ENCODE assay signal across 8 cellular contexts in genomic region chr3:39126532-39127071, GRCh38. TPM values are rescaled to one million over a fixed set of nuclear protein-coding genes. Genes with fewer than 3 reads are reported as not detected.
A peak's percentile ranks its signal among the peaks of the same experiment; 100 is the strongest.
DNase-seq lines count a peak whose midpoint lies in the region; ATAC-seq and TF ChIP-seq lines count a peak whose summit lies in the region.
"Had no signal": no experiment of that assay in that cellular context is flagged by ENCODE, and none has a peak within 500 bp of the region (broad histone marks: within the 10 kb centered on the region; RNA-seq: fewer than 3 reads in every experiment).

No MANE protein-coding gene starts in this region.

- H3K36me3 Mint-ChIP-seq in activated CD4-positive, alpha-beta T cell treated with anti-CD3 and anti-CD28 coated beads, Interleukin-2, amount 10 ng/mL, durations not matched to agents 7 days and 5 days (ENCODE audit: low read depth), result no peaks in the 10 kb centered on the region

- in situ Hi-C loops in gastrocnemius medialis (cut with MboI; ENCODE audit: low sequenced_read_pairs in 4 of 4), result loop anchor here (5.0 to 10.0 kb wide), 4 partner anchors 148 to 166 kb away; partner anchors contain the start of gene CX3CR1 (in 1 of the 4)

- peak; percentile 65 for DNase-seq in ELF-1 (ENCODE audit: low read depth, low spot score)
- peak; percentile 48 for DNase-seq in activated CD4-positive, alpha-beta T cell treated with anti-CD3 and anti-CD28 coated beads, Interleukin-2, amount 10 ng/mL, durations not matched to agents 7 days and 5 days
- DNase-seq in heart left ventricle, result peak in 2 of 5 donors; percentile 45 to 69
- no peak for DNase-seq in gastrocnemius medialis

- H3K27ac ChIP-seq in heart left ventricle (no peak overlapping the region), gastrocnemius medialis (no peak overlapping the region)

- H3K4me1 ChIP-seq in heart left ventricle (peaks cover 0 to 17% (median 3%) of the 10 kb centered on the region in 12 donors), gastrocnemius medialis (no peaks in the 10 kb centered on the region)

- H3K27me3 ChIP-seq in heart left ventricle (no peaks in the 10 kb centered on the region), gastrocnemius medialis (no peaks in the 10 kb centered on the region)

- H3K4me3 ChIP-seq in heart left ventricle (no peak overlapping the region), gastrocnemius medialis (no peak overlapping the region)
- H3K4me3 ChIP-seq: skin epidermis had no signal

- TF ChIP-seq POLR2A in heart left ventricle (IDR thresholded peaks at IDR 0.05) (no peak), gastrocnemius medialis (IDR thresholded peaks at IDR 0.05) (no peak)

- intact Hi-C loops in heart left ventricle (cut with DNase I) (loop anchor here in 8 of 10 donors (1.0 to 5.0 kb wide), 8 partner anchors 61 to 164 kb away; partner anchors contain the start of gene XIRP1 (in 1 of the 8)), gastrocnemius medialis (cut with DNase I; ENCODE audit: low total_unique reads) (loop anchor here (1.0 to 5.0 kb wide), 4 partner anchors 62 to 166 kb away; no protein-coding TSS in a partner anchor)

- H3K27me3 Mint-ChIP-seq in activated CD4-positive, alpha-beta T cell treated with anti-CD3 and anti-CD28 coated beads, Interleukin-2, amount 10 ng/mL, durations not matched to agents 7 days and 5 days, result peaks cover 14% of the 10 kb centered on the region

- 47 to 56% (median 52%) methylated on average over 6 of the region's 6 CpGs for WGBS in heart left ventricle, 4 donors

- no peaks in the 10 kb centered on the region for H3K36me3 ChIP-seq in heart left ventricle
- H3K36me3 ChIP-seq in gastrocnemius medialis, result no peaks in the 10 kb centered on the region

- POLR2A ChIA-PET in activated CD4-positive, alpha-beta T cell treated with anti-CD3 and anti-CD28 coated beads, Interleukin-2, amount 10 ng/mL, durations not matched to agents 7 days and 5 days (lab: Charles Lee), result interaction anchor here (1.0 kb wide), 1 partner anchor 162 kb away, joined by 3 read pairs; no protein-coding TSS in a partner anchor

- CTCF ChIA-PET in activated CD4-positive, alpha-beta T cell treated with anti-CD3 and anti-CD28 coated beads, Interleukin-2, amount 10 ng/mL, durations not matched to agents 7 days and 5 days (lab: Charles Lee), result interaction anchor here (0.7 to 3.2 kb wide), 14 partner anchors 8 to 169 kb away, joined by 3 to 13 read pairs (median 4); partner anchors contain the start of genes GORASP1 and TTC21A

- ATAC-seq in heart left ventricle (peak; percentile 62 to 85 (median 79)), gastrocnemius medialis (peak; percentile 63 to 77), GM19324 (IDR thresholded peaks at IDR 0.05; ENCODE audit: low FRiP score, unreplicated experiment) (no peak), GM19397 (IDR thresholded peaks at IDR 0.05; ENCODE audit: unreplicated experiment) (no peak)

- no peak overlapping the region for H3K4me3 Mint-ChIP-seq in activated CD4-positive, alpha-beta T cell treated with anti-CD3 and anti-CD28 coated beads, Interleukin-2, amount 10 ng/mL, durations not matched to agents 7 days and 5 days

- no peaks in the 10 kb centered on the region for H3K9me3 Mint-ChIP-seq in activated CD4-positive, alpha-beta T cell treated with anti-CD3 and anti-CD28 coated beads, Interleukin-2, amount 10 ng/mL, durations not matched to agents 7 days and 5 days

- TF ChIP-seq CTCF in heart left ventricle (IDR thresholded peaks at IDR 0.05) (peak; percentile 45 to 77 (median 62)), gastrocnemius medialis (IDR thresholded peaks at IDR 0.05 in 4 of 5, conservative IDR thresholded peaks at IDR 0.05 in 1 of 5) (peak; percentile 55 to 75 (median 64))

- peak; percentile 78 for TF ChIP-seq RAD21 in Ishikawa (IDR thresholded peaks at IDR 0.05; ENCODE audit: low read depth)

- H3K27ac Mint-ChIP-seq in activated CD4-positive, alpha-beta T cell treated with anti-CD3 and anti-CD28 coated beads, Interleukin-2, amount 10 ng/mL, durations not matched to agents 7 days and 5 days, result no peak overlapping the region

- no peak for TF ChIP-seq EP300 in Ishikawa (IDR thresholded peaks at IDR 0.05; ENCODE audit: borderline replicate concordance)

- H3K9me3 ChIP-seq in heart left ventricle, result no peaks in the 10 kb centered on the region
- no peaks in the 10 kb centered on the region for H3K9me3 ChIP-seq in gastrocnemius medialis

- peaks cover 22% of the 10 kb centered on the region for H3K4me1 Mint-ChIP-seq in activated CD4-positive, alpha-beta T cell treated with anti-CD3 and anti-CD28 coated beads, Interleukin-2, amount 10 ng/mL, durations not matched to agents 7 days and 5 days

TF ChIP-seq in Ishikawa, 13 proteins besides CTCF, POLR2A, EP300 and RAD21:
- TF ChIP-seq TAF1 (IDR thresholded peaks at IDR 0.05; ENCODE audit: low read depth) (no peak), CEBPB (IDR thresholded peaks at IDR 0.05) (no peak), TEAD4 (IDR thresholded peaks at IDR 0.05) (no peak), ZBTB7A (IDR thresholded peaks at IDR 0.05; ENCODE audit: low read depth) (no peak), CREB1 (IDR thresholded peaks at IDR 0.05; ENCODE audit: low read depth) (no peak), FOXM1 (IDR thresholded peaks at IDR 0.05; ENCODE audit: borderline replicate concordance, low read depth) (no peak)
- TF ChIP-seq, protein P1, sequence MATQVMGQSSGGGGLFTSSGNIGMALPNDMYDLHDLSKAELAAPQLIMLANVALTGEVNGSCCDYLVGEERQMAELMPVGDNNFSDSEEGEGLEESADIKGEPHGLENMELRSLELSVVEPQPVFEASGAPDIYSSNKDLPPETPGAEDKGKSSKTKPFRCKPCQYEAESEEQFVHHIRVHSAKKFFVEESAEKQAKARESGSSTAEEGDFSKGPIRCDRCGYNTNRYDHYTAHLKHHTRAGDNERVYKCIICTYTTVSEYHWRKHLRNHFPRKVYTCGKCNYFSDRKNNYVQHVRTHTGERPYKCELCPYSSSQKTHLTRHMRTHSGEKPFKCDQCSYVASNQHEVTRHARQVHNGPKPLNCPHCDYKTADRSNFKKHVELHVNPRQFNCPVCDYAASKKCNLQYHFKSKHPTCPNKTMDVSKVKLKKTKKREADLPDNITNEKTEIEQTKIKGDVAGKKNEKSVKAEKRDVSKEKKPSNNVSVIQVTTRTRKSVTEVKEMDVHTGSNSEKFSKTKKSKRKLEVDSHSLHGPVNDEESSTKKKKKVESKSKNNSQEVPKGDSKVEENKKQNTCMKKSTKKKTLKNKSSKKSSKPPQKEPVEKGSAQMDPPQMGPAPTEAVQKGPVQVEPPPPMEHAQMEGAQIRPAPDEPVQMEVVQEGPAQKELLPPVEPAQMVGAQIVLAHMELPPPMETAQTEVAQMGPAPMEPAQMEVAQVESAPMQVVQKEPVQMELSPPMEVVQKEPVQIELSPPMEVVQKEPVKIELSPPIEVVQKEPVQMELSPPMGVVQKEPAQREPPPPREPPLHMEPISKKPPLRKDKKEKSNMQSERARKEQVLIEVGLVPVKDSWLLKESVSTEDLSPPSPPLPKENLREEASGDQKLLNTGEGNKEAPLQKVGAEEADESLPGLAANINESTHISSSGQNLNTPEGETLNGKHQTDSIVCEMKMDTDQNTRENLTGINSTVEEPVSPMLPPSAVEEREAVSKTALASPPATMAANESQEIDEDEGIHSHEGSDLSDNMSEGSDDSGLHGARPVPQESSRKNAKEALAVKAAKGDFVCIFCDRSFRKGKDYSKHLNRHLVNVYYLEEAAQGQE (IDR thresholded peaks at IDR 0.05; ENCODE audit: low read depth), result no peak

RNA-seq across cellular contexts. Expression of gene TTC21A, which starts 19.1 kb away (rescaled TPM):
- total RNA-seq in activated CD4-positive, alpha-beta T cell treated with anti-CD3 and anti-CD28 coated beads, Interleukin-2, amount 10 ng/mL, durations not matched to agents 7 days and 5 days, result 1 to 10 TPM; 3.8 to 5.1 TPM
- total RNA-seq in heart left ventricle (1 to 10 TPM in 7 of 9 donors, under 1 TPM in 2; 0.83 to 4.8 (median 2.0) TPM), gastrocnemius medialis (1 to 10 TPM in 2 of 4 donors, under 1 TPM in 2; 0.33 to 4.3 (median 1.1) TPM)
- 1 to 10 TPM in 1 of 2 donors, under 1 TPM in 1; 0.72 to 1.9 TPM for polyA plus RNA-seq in heart left ventricle

RNA-seq across cellular contexts. Expression of gene GORASP1, which starts 19.2 kb away (rescaled TPM):
- total RNA-seq in activated CD4-positive, alpha-beta T cell treated with anti-CD3 and anti-CD28 coated beads, Interleukin-2, amount 10 ng/mL, durations not matched to agents 7 days and 5 days, result 10 to 100 TPM; 31.6 to 33.7 TPM
- 10 to 100 TPM; 35.3 to 52.5 (median 42.3) TPM for total RNA-seq in heart left ventricle
- polyA plus RNA-seq in heart left ventricle, result 10 to 100 TPM; 19.9 to 43.3 TPM
- total RNA-seq in gastrocnemius medialis, result 10 to 100 TPM; 34.3 to 81.9 (median 38.5) TPM

RNA-seq across cellular contexts. Expression of gene CSRNP1, which starts 26.8 kb away (rescaled TPM):
- total RNA-seq in activated CD4-positive, alpha-beta T cell treated with anti-CD3 and anti-CD28 coated beads, Interleukin-2, amount 10 ng/mL, durations not matched to agents 7 days and 5 days, result 10 to 100 TPM; 13.4 to 13.6 TPM
- total RNA-seq in heart left ventricle (10 to 100 TPM in 7 of 9 donors, 1 to 10 TPM in 2; 5.3 to 27.3 (median 17.2) TPM), gastrocnemius medialis (10 to 100 TPM; 27.5 to 66.8 (median 42.3) TPM)
- polyA plus RNA-seq in heart left ventricle, result 10 to 100 TPM in 1 of 2 donors, 1 to 10 TPM in 1; 9.3 to 40.3 TPM

Comparison
In these comparisons a context has a peak if more than half of its experiments do, and no peak if none do; other contexts are left out.
1. DNase-seq: peak in ELF-1 (single experiment) and activated CD4-positive, alpha-beta T cell treated with anti-CD3 and anti-CD28 coated beads, Interleukin-2, amount 10 ng/mL, durations not matched to agents 7 days and 5 days (single experiment); none in gastrocnemius medialis (0 of 2).
2. ATAC-seq: peak in heart left ventricle (4 of 4) and gastrocnemius medialis (2 of 2); none in GM19324 (single experiment) and GM19397 (single experiment).